Comparison of ENCODE assay signal across 8 cellular contexts in the genomic region with DNA sequence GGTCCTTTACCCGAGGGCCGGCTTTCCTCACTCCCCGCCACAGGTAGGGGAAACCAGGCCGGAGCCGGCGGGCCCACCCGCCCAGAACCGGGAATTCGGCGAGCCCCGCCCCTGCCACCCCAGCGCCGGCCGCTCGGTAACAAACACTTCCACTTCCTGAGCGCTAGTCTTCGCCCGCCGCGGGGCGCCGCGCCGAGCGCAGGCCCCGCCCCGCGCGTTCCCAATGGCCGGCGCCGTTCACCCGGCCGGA. TPM values are rescaled to one million over a fixed set of nuclear protein-coding genes. Genes with fewer than 3 reads are reported as not detected.
DNase-seq lines count a peak whose midpoint lies in the region; TF ChIP-seq lines count a peak whose summit lies in the region.

No MANE protein-coding gene starts in this region.

- H3K9me3 ChIP-seq in colonic mucosa (no peaks in the 10 kb centered on the region), neutrophil (no peaks in the 10 kb centered on the region)

- intact Hi-C loops in colonic mucosa (cut with DNase I) = no loop called here

- H3K27ac ChIP-seq in colonic mucosa (peak overlapping the region; percentile 56), neutrophil (peak overlapping the region; percentile 92)

- peaks cover 23% of the 10 kb centered on the region for H3K4me1 ChIP-seq in colonic mucosa
- H3K4me1 ChIP-seq in neutrophil (ENCODE audit: control insufficient read depth in 1 of 2, insufficient read depth in 1 of 2, low read depth in 1 of 2, low read length in 1 of 2) = peaks cover 80 to 85% of the 10 kb centered on the region in 2 experiments

- H3K27me3 ChIP-seq in colonic mucosa (no peaks in the 10 kb centered on the region), neutrophil (no peaks in the 10 kb centered on the region)

- H3K4me3 ChIP-seq in colonic mucosa (peak overlapping the region; percentile 85), neutrophil (ENCODE audit: low read depth in 1 of 2, low read length in 1 of 2) (peak overlapping the region; percentile 98 to 99)

- H3K9ac ChIP-seq in colonic mucosa (ENCODE audit: low read depth in 2 of 2, low read length in 2 of 2) = peak overlapping the region in 1 of 2 donors; percentile 1

- TF ChIP-seq CTCF in colonic mucosa (IDR thresholded peaks at IDR 0.05) (no peak), neutrophil (IDR thresholded peaks at IDR 0.05) (peak; percentile 85)

- DNase-seq in DMS153 (lab: John Stamatoyannopoulos, UW) (peak; percentile 82), HuH-7.5 (ENCODE audit: low spot score) (peak; percentile 85), colonic mucosa (no peak), MV-4-11 (lab: John Stamatoyannopoulos, UW) (no peak), DMS 273 treated with DMSO at 0.1 percent for 48 hours (lab: John Stamatoyannopoulos, UW) (no peak), hepatic stellate cell (ENCODE audit: low spot score) (no peak), NCI-H748 treated with DMSO at 0.1 percent for 48 hours (lab: John Stamatoyannopoulos, UW) (no peak)

- H3K36me3 ChIP-seq in colonic mucosa (no peaks in the 10 kb centered on the region), neutrophil (peaks cover 30% of the 10 kb centered on the region)

RNA-seq across cellular contexts. Expression of a gene that starts 0.2 kb away (rescaled TPM):
- 100 to 1,000 TPM; 186 to 244 TPM for total RNA-seq in colonic mucosa

RNA-seq across cellular contexts. Expression of a gene that starts 11.1 kb away (rescaled TPM):
- 1 to 10 TPM; 4.5 to 7.2 TPM for total RNA-seq in colonic mucosa

RNA-seq across cellular contexts. Expression of a gene that starts 27.9 kb away (rescaled TPM):
- 10 to 100 TPM; 28.4 to 52.6 TPM for total RNA-seq in colonic mucosa

RNA-seq across cellular contexts. Expression of a gene that starts 35.5 kb away (rescaled TPM):
- 1 to 10 TPM; 1.0 to 1.1 TPM for total RNA-seq in colonic mucosa

Comparison
In these comparisons a context has a peak if more than half of its experiments do, and no peak if none do; other contexts are left out.
1. DNase-seq: peak in DMS153 (single experiment) and HuH-7.5 (single experiment); none in colonic mucosa (single experiment), MV-4-11 (single experiment), DMS 273 treated with DMSO at 0.1 percent for 48 hours (single experiment), hepatic stellate cell (single experiment) and NCI-H748 treated with DMSO at 0.1 percent for 48 hours (single experiment).